ENCODE assay signal across 24 cellular contexts in genomic region chr6:30902709-30903108, GRCh38. TPM values are rescaled to one million over a fixed set of nuclear protein-coding genes. Genes with fewer than 3 reads are reported as not detected.
DNase-seq lines count a peak whose midpoint lies in the region; ATAC-seq and TF ChIP-seq lines count a peak whose summit lies in the region.
"Had no signal": no experiment of that assay in that cellular context is flagged by ENCODE, and none has a peak within 500 bp of the region (broad histone marks: within the 10 kb centered on the region; RNA-seq: fewer than 3 reads in every experiment).

No MANE protein-coding gene starts in this region.

- intact Hi-C loops in OCI-LY7 (cut with micrococcal nuclease; ENCODE audit: unreplicated experiment) = no loop called here

- no peak for TF ChIP-seq CTCF in OCI-LY7 (conservative IDR thresholded peaks at IDR 0.05; ENCODE audit: low read length)

- POLR2A ChIA-PET in OCI-LY7 (lab: Charles Lee) = no interaction called here

- no peak overlapping the region for H3K4me3 Mint-ChIP-seq in activated T-cell treated with anti-CD3 and anti-CD28 coated beads, Interleukin-2, amount 50 U/mL, for 4 hours
- H3K4me3 Mint-ChIP-seq: activated naive CD4-positive, alpha-beta T cell treated with anti-CD3 and anti-CD28 coated beads for 36 hours; activated T-cell treated with anti-CD3 and anti-CD28 coated beads, Interleukin-2, amount 50 U/mL, for 24 hours; dendritic cell treated with granulocyte-macrophage colony-stimulating factor and Interleukin-4, amounts not matched to agents 40 ng/mL and 50 ng/mL, for 4 days; HFFc6; natural killer cell had no signal

- no peaks in the 10 kb centered on the region for H3K27me3 Mint-ChIP-seq in activated T-cell treated with anti-CD3 and anti-CD28 coated beads, Interleukin-2, amount 50 U/mL, for 4 hours (ENCODE audit: low read depth)
- H3K27me3 Mint-ChIP-seq: activated T-cell treated with anti-CD3 and anti-CD28 coated beads, Interleukin-2, amount 50 U/mL, for 24 hours had no signal

- peak overlapping the region; percentile 81 for H2AFZ ChIP-seq in OCI-LY7 (ENCODE audit: low read length)

- H3K4me2 ChIP-seq in BLaER1 = peak overlapping the region; percentile 50
- peak overlapping the region; percentile 21 for H3K4me2 ChIP-seq in OCI-LY7 (ENCODE audit: low read length)

- H3K9ac ChIP-seq in BLaER1 = no peak overlapping the region

- H3K9me3 ChIP-seq in BLaER1 = no peaks in the 10 kb centered on the region
- H3K9me3 ChIP-seq in OCI-LY7 (ENCODE audit: low read length) = no peaks in the 10 kb centered on the region

- no TSS peak for BruUV-seq in OCI-LY7 (replicated peaks; lab: Mats Ljungman, UMichigan)

- H3K36me3 Mint-ChIP-seq in activated T-cell treated with anti-CD3 and anti-CD28 coated beads, Interleukin-2, amount 50 U/mL, for 4 hours (ENCODE audit: insufficient read depth) = peaks cover 9% of the 10 kb centered on the region
- H3K36me3 Mint-ChIP-seq: natural killer cell had no signal

- CTCF ChIA-PET in OCI-LY7 (lab: Charles Lee; ENCODE audit: unreplicated experiment) = no interaction called here

- H4K20me1 ChIP-seq in BLaER1 (no peaks in the 10 kb centered on the region), OCI-LY7 (ENCODE audit: insufficient read depth, low read length) (no peaks in the 10 kb centered on the region)

- H3K9me3 Mint-ChIP-seq in activated T-cell treated with anti-CD3 and anti-CD28 coated beads, Interleukin-2, amount 50 U/mL, for 4 hours = no peaks in the 10 kb centered on the region
- H3K9me3 Mint-ChIP-seq: activated naive CD4-positive, alpha-beta T cell treated with anti-CD3 and anti-CD28 coated beads for 36 hours; activated T-cell treated with anti-CD3 and anti-CD28 coated beads, Interleukin-2, amount 50 U/mL, for 24 hours; dendritic cell treated with granulocyte-macrophage colony-stimulating factor and Interleukin-4, amounts not matched to agents 40 ng/mL and 50 ng/mL, for 4 days; HFFc6; natural killer cell had no signal

- H3K4me1 Mint-ChIP-seq in activated T-cell treated with anti-CD3 and anti-CD28 coated beads, Interleukin-2, amount 50 U/mL, for 4 hours (ENCODE audit: low read depth) = peaks cover 6% of the 10 kb centered on the region

- no peaks in the 10 kb centered on the region for H3K9me2 ChIP-seq in OCI-LY7 (ENCODE audit: insufficient read depth, low read length)

- H3K36me3 ChIP-seq in BLaER1 = peaks cover 29% of the 10 kb centered on the region
- H3K36me3 ChIP-seq in OCI-LY7 (ENCODE audit: insufficient read depth, low read length) = peaks cover 10% of the 10 kb centered on the region; the same call in 1 of the 2 replicates

- H3K27me3 ChIP-seq in BLaER1 = no peaks in the 10 kb centered on the region
- H3K27me3 ChIP-seq: cardiac muscle cell had no signal

- H3K4me1 ChIP-seq in BLaER1 (peaks cover 21% of the 10 kb centered on the region), OCI-LY7 (ENCODE audit: insufficient read depth, low read length, poor library complexity, severe bottlenecking) (peaks cover 18% of the 10 kb centered on the region)

- no peaks in the 10 kb centered on the region for H3K79me2 ChIP-seq in OCI-LY7 (ENCODE audit: insufficient read depth, low read depth, low read length)

- ATAC-seq in activated T-cell treated with anti-CD3 and anti-CD28 coated beads, Interleukin-2, amount 50 U/mL, for 4 hours = no peak
- ATAC-seq: natural killer cell had no signal

- no peak overlapping the region for H3K4me3 ChIP-seq in BLaER1
- H3K4me3 ChIP-seq in OCI-LY7 (ENCODE audit: low read depth, low read length, poor library complexity, severe bottlenecking) = no peak overlapping the region
- H3K4me3 ChIP-seq: cardiac muscle cell had no signal

- peak overlapping the region; percentile 40; the same call in 1 of the 2 replicates for H3K27ac ChIP-seq in BLaER1
- H3K27ac ChIP-seq in OCI-LY7 (ENCODE audit: low read depth, low read length, poor library complexity, severe bottlenecking) = peak overlapping the region; percentile 8
- H3K27ac ChIP-seq: cardiac muscle cell had no signal

- DNase-seq in OCI-LY7 (ENCODE audit: low spot score) (peak; percentile 38), left kidney (ENCODE audit: low read depth, low spot score) (peak; percentile 14), NOMO-1 treated with DMSO at 0.1 percent for 48 hours (lab: John Stamatoyannopoulos, UW; ENCODE audit: unreplicated experiment) (no peak), AG20443 (ENCODE audit: low spot score) (no peak)
- DNase-seq in activated T-cell treated with anti-CD3 and anti-CD28 coated beads, Interleukin-2, amount 50 U/mL, for 4 hours = no peak
- DNase-seq: activated CD4-positive, alpha-beta T cell treated with anti-CD3 and anti-CD28 coated beads for 1 hour; activated CD8-positive, alpha-beta memory T cell treated with anti-CD3 and anti-CD28 coated beads for 24 hours; activated naive CD4-positive, alpha-beta T cell treated with anti-CD3 and anti-CD28 coated beads for 36 hours; activated T-cell treated with anti-CD3 and anti-CD28 coated beads, Interleukin-2, amount 50 U/mL, for 24 hours; C1 segment of cervical spinal cord; Calu3; HFFc6; Karpas-422; natural killer cell; NCI-H187 treated with DMSO at 0.1 percent for 48 hours; NCI-H748 treated with DMSO at 0.1 percent for 48 hours; SIG-M5 had no signal

RNA-seq across cellular contexts. Expression of gene GTF2H4, which starts 5.3 kb away (rescaled TPM):
- total RNA-seq in OCI-LY7 (2014; rRNA removed; shearing (Covaris generic)) = 30.5 and 38.4 TPM in 2 replicates
- 45.8 and 48.7 TPM in 2 replicates for total RNA-seq in OCI-LY7 (2022)
- total RNA-seq in activated T-cell treated with anti-CD3 and anti-CD28 coated beads, Interleukin-2, amount 50 U/mL, for 4 hours = 10 to 100 TPM; 69.6 to 74.0 (median 73.8) TPM

RNA-seq across cellular contexts. Expression of gene VARS2, which starts 11.3 kb away (rescaled TPM):
- 71.4 and 81.8 TPM in 2 replicates for total RNA-seq in OCI-LY7 (2014; rRNA removed; shearing (Covaris generic))
- total RNA-seq in OCI-LY7 (2022) = 98.9 and 105 TPM in 2 replicates
- total RNA-seq in activated T-cell treated with anti-CD3 and anti-CD28 coated beads, Interleukin-2, amount 50 U/mL, for 4 hours = 10 to 100 TPM; 73.6 to 95.1 (median 79.3) TPM

RNA-seq across cellular contexts. Expression of gene DDR1, which starts 18.4 kb away (rescaled TPM):
- 14.0 and 15.4 TPM in 2 replicates for total RNA-seq in OCI-LY7 (2014; rRNA removed; shearing (Covaris generic))
- total RNA-seq in OCI-LY7 (2022) = 24.6 and 30.3 TPM in 2 replicates
- 10 to 100 TPM; 13.9 to 23.1 (median 14.2) TPM for total RNA-seq in activated T-cell treated with anti-CD3 and anti-CD28 coated beads, Interleukin-2, amount 50 U/mL, for 4 hours

RNA-seq across cellular contexts. Expression of gene SFTA2, which starts 29.3 kb away (rescaled TPM):
- total RNA-seq in OCI-LY7 (2014; rRNA removed; shearing (Covaris generic)) = not detected in 2 replicates
- not detected in 2 replicates for total RNA-seq in OCI-LY7 (2022)
- total RNA-seq in activated T-cell treated with anti-CD3 and anti-CD28 coated beads, Interleukin-2, amount 50 U/mL, for 4 hours = under 1 TPM in 1 of 3 donors, not detected in 2; 0.28 TPM
- total RNA-seq: A673; activated naive CD4-positive, alpha-beta T cell treated with anti-CD3 and anti-CD28 coated beads for 36 hours; cardiac muscle cell; HFFc6; HT1080; natural killer cell; subcutaneous adipose tissue; urinary bladder had no signal

RNA-seq across cellular contexts. Expression of gene MUCL3, which starts 38.1 kb away (rescaled TPM):
- not detected in 2 replicates for total RNA-seq in OCI-LY7 (2014; rRNA removed; shearing (Covaris generic))
- not detected in 2 replicates for total RNA-seq in OCI-LY7 (2022)
- total RNA-seq in activated T-cell treated with anti-CD3 and anti-CD28 coated beads, Interleukin-2, amount 50 U/mL, for 4 hours = under 1 TPM in 1 of 3 donors, not detected in 2; 0.03 TPM
- total RNA-seq: A673; activated naive CD4-positive, alpha-beta T cell treated with anti-CD3 and anti-CD28 coated beads for 36 hours; cardiac muscle cell; HFFc6; HT1080; natural killer cell; subcutaneous adipose tissue; urinary bladder had no signal

Comparison
In these comparisons a context has a peak if more than half of its experiments do, and no peak if none do; other contexts are left out.
1. DNase-seq: peak in OCI-LY7 (single experiment) and left kidney (single experiment); none in NOMO-1 treated with DMSO at 0.1 percent for 48 hours (single experiment), AG20443 (single experiment) and activated T-cell treated with anti-CD3 and anti-CD28 coated beads, Interleukin-2, amount 50 U/mL, for 4 hours (single experiment).